8 cellular contexts compared by ENCODE assay signal in the genomic region with DNA sequence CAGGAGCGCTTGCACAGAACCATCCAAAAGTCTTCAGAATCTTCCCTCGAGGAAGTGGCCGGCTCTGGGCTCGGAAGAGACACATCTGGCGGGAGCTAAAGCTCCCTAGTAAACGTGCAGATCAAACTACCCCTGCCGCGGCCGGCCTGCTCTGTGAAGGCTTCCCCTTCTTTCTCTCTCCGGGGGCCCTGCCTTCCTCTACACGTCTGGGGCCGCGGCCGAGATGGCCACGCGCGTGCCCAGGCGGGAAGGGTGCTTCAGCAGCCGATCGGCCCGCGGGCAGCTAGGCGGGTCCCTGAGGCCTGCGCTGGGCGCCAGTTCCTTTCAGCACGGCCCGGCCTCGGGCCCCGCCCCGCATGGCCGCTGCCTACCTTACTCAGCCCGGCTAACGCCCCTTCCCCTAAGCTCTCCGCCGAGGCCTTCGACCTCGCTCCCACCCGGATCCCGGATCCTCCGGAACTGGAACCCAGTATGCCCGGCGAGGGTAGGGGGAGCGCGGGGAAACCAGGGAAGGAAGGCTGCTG. TPM values are rescaled to one million over a fixed set of nuclear protein-coding genes. Genes with fewer than 3 reads are reported as not detected.
DNase-seq lines count a peak whose midpoint lies in the region; ATAC-seq, FAIRE-seq and TF ChIP-seq lines count a peak whose summit lies in the region.

No MANE protein-coding gene starts in this region.

- DNase-seq in BE2C (peak; percentile 12), endothelial cell (ENCODE audit: low spot score) (peak; percentile 56), urothelium cell line (ENCODE audit: low spot score) (peak; percentile 34), D721Med (ENCODE audit: insufficient read length, low spot score) (no peak)

- peak; percentile 11 for ATAC-seq in GM19025 (IDR thresholded peaks at IDR 0.05; ENCODE audit: low read depth, unreplicated experiment)
- peak; percentile 13 for ATAC-seq in HG03139 (IDR thresholded peaks at IDR 0.05; ENCODE audit: unreplicated experiment)
- peak; percentile 36 for ATAC-seq in SK-N-SH treated with all-trans-retinoic acid at 6 μM for 48 hours

- FAIRE-seq in urothelium cell line (lab: Jason Lieb, UNC), result no peak
- no peak for FAIRE-seq in D721Med (lab: Jason Lieb, UNC)

- peaks cover 21% of the 10 kb centered on the region for H3K36me3 Mint-ChIP-seq in endothelial cell (ENCODE audit: low read depth, unreplicated experiment)

- H3K27me3 ChIP-seq in BE2C, result no peaks in the 10 kb centered on the region
- no peaks in the 10 kb centered on the region for H3K27me3 ChIP-seq in muscle layer of colon (ENCODE audit: control insufficient read depth in 1 of 2, insufficient read depth in 2 of 2, low read length in 2 of 2)

- peak overlapping the region; percentile 98 for H3K4me3 Mint-ChIP-seq in endothelial cell (ENCODE audit: unreplicated experiment)

- H3K4me3 ChIP-seq in BE2C (ENCODE audit: low read depth, low read length) (peak overlapping the region; percentile 84), muscle layer of colon (ENCODE audit: low read depth in 1 of 2, low read length in 2 of 2) (peak overlapping the region; percentile 81 to 99)

- H3K27ac Mint-ChIP-seq in endothelial cell (ENCODE audit: unreplicated experiment), result peak overlapping the region; percentile 95

- H3K9me3 Mint-ChIP-seq in endothelial cell (ENCODE audit: unreplicated experiment), result no peaks in the 10 kb centered on the region

- TF ChIP-seq CTCF in BE2C (IDR thresholded peaks at IDR 0.05; ENCODE audit: low read depth, low read length) (no peak), endothelial cell (IDR thresholded peaks at IDR 0.05; ENCODE audit: unreplicated experiment) (no peak), D721Med (IDR thresholded peaks at IDR 0.05; ENCODE audit: insufficient read depth, missing control alignments) (no peak)

- peak overlapping the region; percentile 84 for H3K27ac ChIP-seq in muscle layer of colon (ENCODE audit: low read depth, low read length)

- H3K9me3 ChIP-seq in BE2C (no peaks in the 10 kb centered on the region), muscle layer of colon (ENCODE audit: low read length) (no peaks in the 10 kb centered on the region)

- H3K27me3 Mint-ChIP-seq in endothelial cell (ENCODE audit: unreplicated experiment), result peaks cover 16% of the 10 kb centered on the region

- H3K4me1 ChIP-seq in BE2C (no peaks in the 10 kb centered on the region), muscle layer of colon (ENCODE audit: insufficient read depth, low read length) (peaks cover 43% of the 10 kb centered on the region)

- H3K4me1 Mint-ChIP-seq in endothelial cell (ENCODE audit: unreplicated experiment), result peaks cover 52% of the 10 kb centered on the region

- H3K9ac ChIP-seq in muscle layer of colon (ENCODE audit: low read length), result peak overlapping the region; percentile 83

- H3K36me3 ChIP-seq in BE2C (peaks cover 10% of the 10 kb centered on the region), muscle layer of colon (ENCODE audit: insufficient read depth, low read length) (peaks cover 19% of the 10 kb centered on the region)

TF ChIP-seq in SK-N-SH treated with all-trans-retinoic acid at 6 μM for 48 hours, 23 proteins besides CTCF, POLR2A, EP300 and RAD21:
- TF ChIP-seq ARNTL (CRISPR knock-in tag; IDR thresholded peaks at IDR 0.05; ENCODE audit: borderline replicate concordance, low read depth), result no peak

RNA-seq across cellular contexts. Expression of a gene that starts 0.4 kb away (rescaled TPM):
- 55.0 TPM for polyA plus RNA-seq in BE2C (2012; ENCODE audit: insufficient read depth, insufficient read length, low read depth)
- 36.9 TPM for total RNA-seq in endothelial cell (ENCODE audit: unreplicated experiment)

RNA-seq across cellular contexts. Expression of a gene that starts 39.7 kb away (rescaled TPM):
- 0.59 TPM for polyA plus RNA-seq in BE2C (2012; ENCODE audit: insufficient read depth, insufficient read length, low read depth)
- total RNA-seq in endothelial cell (ENCODE audit: unreplicated experiment), result 30.3 TPM
